ENCODE assay signal across 9 cellular contexts in genomic region chr19:11195169-11195568, GRCh38. TPM values are rescaled to one million over a fixed set of nuclear protein-coding genes. Genes with fewer than 3 reads are reported as not detected.
DNase-seq lines count a peak whose midpoint lies in the region; TF ChIP-seq lines count a peak whose summit lies in the region.
"Had no signal": no experiment of that assay in that cellular context is flagged by ENCODE, and none has a peak within 500 bp of the region (broad histone marks: within the 10 kb centered on the region; RNA-seq: fewer than 3 reads in every experiment).

No MANE protein-coding gene starts in this region.

- H3K27ac ChIP-seq in angular gyrus (ENCODE audit: low read depth, low read length) (peak overlapping the region; percentile 48), temporal lobe (ENCODE audit: low read depth, low read length) (peak overlapping the region; percentile 36)

- no peak for TF ChIP-seq CTCF in HFF-Myc (IDR thresholded peaks at IDR 0.05; ENCODE audit: low read depth, low read length, missing control alignments)

- DNase-seq in HFF-Myc (ENCODE audit: extremely low read depth, low read depth) (no peak), iris pigment epithelial cell (ENCODE audit: low read depth) (peak; percentile 38), NCI-H128 (lab: John Stamatoyannopoulos, UW; ENCODE audit: unreplicated experiment) (no peak), NCI-H82 treated with DMSO at 0.1 percent for 48 hours (lab: John Stamatoyannopoulos, UW; ENCODE audit: unreplicated experiment) (no peak), NCI-H226 (no peak), foreskin melanocyte (no peak)
- DNase-seq: activated T-cell treated with anti-CD3 and anti-CD28 coated beads for 4 hours had no signal

- H3K4me3 ChIP-seq in HFF-Myc (replicated peaks; ENCODE audit: low read depth, low read length), result peak overlapping the region; percentile 79

RNA-seq across cellular contexts. Expression of gene KANK2, which starts 2.2 kb away (rescaled TPM):
- 9.3 TPM for total RNA-seq in temporal lobe

RNA-seq across cellular contexts. Expression of gene SPC24, which starts 39.6 kb away (rescaled TPM):
- total RNA-seq in temporal lobe, result 2.7 TPM

RNA-seq across cellular contexts. Expression of gene ANGPTL8, which starts 44.2 kb away (rescaled TPM):
- total RNA-seq in temporal lobe, result not detected
